ENCODE assay signal across 1 cellular context in genomic region chr6:163406320-163406719, GRCh38.
A peak's percentile ranks its signal among the peaks of the same experiment; 100 is the strongest.
TF ChIP-seq lines count a peak whose summit lies in the region.

No MANE protein-coding gene starts in this region.

TF ChIP-seq in HepG2, 621 proteins besides CTCF, POLR2A, EP300 and RAD21 (continued from another document):
- TF ChIP-seq HMGXB4 (CRISPR knock-in tag; IDR thresholded peaks at IDR 0.05; ENCODE audit: borderline replicate concordance in 1 of 2, low read depth in 1 of 2): 0 out of 4 replicates have a peak, but pooled peaks of 1 of the 2 experiments have one; percentile 4
